Comparison of ENCODE assay signal across 8 cellular contexts in the genomic region with DNA sequence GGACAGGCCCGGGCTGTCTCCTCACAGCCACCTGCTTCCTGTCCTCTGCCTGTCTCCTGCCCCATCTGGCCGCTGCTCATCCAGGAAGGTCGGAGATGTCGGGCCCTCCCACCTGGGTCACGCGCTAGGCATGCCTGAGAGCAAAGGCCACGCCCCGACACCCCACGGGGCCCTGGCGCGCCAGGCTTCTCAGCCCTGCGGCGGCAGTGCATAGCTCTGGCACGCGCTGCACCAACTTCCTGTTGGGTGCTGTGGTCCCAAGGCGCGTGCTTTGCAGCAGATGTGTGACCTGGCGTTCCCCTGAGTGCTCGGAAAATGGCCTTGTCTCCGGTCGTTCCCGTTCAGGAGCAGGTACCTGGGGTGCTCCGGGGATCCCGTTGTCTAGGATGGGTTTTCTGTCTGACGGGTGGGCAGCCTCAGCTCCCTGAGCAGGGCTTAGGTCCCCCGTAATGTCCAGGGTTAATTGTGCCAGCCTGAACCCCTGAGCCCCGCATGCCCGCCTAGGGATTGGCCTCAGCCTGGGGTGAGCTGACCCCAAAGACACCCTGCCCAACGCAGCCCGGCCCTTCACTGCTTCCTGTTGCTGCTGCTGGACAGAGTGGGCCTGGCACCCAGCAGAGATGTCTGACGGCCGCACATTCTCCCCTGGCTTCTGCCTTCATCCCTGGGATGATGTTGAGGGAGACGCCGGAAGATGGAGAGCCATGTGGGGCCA. TPM values are rescaled to one million over a fixed set of nuclear protein-coding genes. Genes with fewer than 3 reads are reported as not detected.
DNase-seq lines count a peak whose midpoint lies in the region; ATAC-seq, FAIRE-seq and TF ChIP-seq lines count a peak whose summit lies in the region.

No MANE protein-coding gene starts in this region.

- WGBS in psoas muscle, 3 donors: 28 to 35% (median 31%) methylated on average over 26 to 34 of the region's 34 CpGs
- WGBS in aorta, 2 donors: 19 to 26% methylated on average over 33 to 34 of the region's 34 CpGs

- DNase-seq in CD4-positive, CD25-positive, alpha-beta regulatory T cell: peak; percentile 90 to 97 (median 90)
- DNase-seq in GM19239 (ENCODE audit: insufficient read length, low spot score) (peak; percentile 81), NOMO-1 (lab: John Stamatoyannopoulos, UW; ENCODE audit: unreplicated experiment in 2 of 2) (peak; percentile 95 to 96), foreskin melanocyte (peak; percentile 83), psoas muscle (peak; percentile 81 to 85), aorta (peak; percentile 87 to 95)
- DNase-seq in activated CD8-positive, alpha-beta memory T cell treated with anti-CD3 and anti-CD28 coated beads, Interleukin-2, amount 50 U/mL, for 4 hours: peak; percentile 93

- FAIRE-seq in GM19239 (lab: Jason Lieb, UNC): peak; percentile 94

- no peaks in the 10 kb centered on the region for H3K9me3 Mint-ChIP-seq in CD4-positive, CD25-positive, alpha-beta regulatory T cell

- peaks cover 20% of the 10 kb centered on the region for H3K36me3 Mint-ChIP-seq in CD4-positive, CD25-positive, alpha-beta regulatory T cell

- H3K27me3 Mint-ChIP-seq in CD4-positive, CD25-positive, alpha-beta regulatory T cell: no peaks in the 10 kb centered on the region

- peak overlapping the region; percentile 92 for H3K4me3 ChIP-seq in CD4-positive, CD25-positive, alpha-beta regulatory T cell (ENCODE audit: low read depth, low read length)
- peak overlapping the region; percentile 4 for H3K4me3 ChIP-seq in psoas muscle
- H3K4me3 ChIP-seq in aorta (ENCODE audit: low read length in 2 of 2): no peak overlapping the region

- peaks cover 20 to 60% (median 42%) of the 10 kb centered on the region in 4 donors for H3K4me1 Mint-ChIP-seq in CD4-positive, CD25-positive, alpha-beta regulatory T cell

- H3K36me3 ChIP-seq in CD4-positive, CD25-positive, alpha-beta regulatory T cell (ENCODE audit: control insufficient read depth, insufficient read depth, low read length): peaks cover 13% of the 10 kb centered on the region
- H3K36me3 ChIP-seq in psoas muscle (ENCODE audit: insufficient read depth in 1 of 2, low read depth in 1 of 2): no peaks in the 10 kb centered on the region
- no peaks in the 10 kb centered on the region for H3K36me3 ChIP-seq in aorta (ENCODE audit: control insufficient read depth in 1 of 2, insufficient read depth in 2 of 2, low read length in 1 of 2)

- peaks cover 61% of the 10 kb centered on the region for H3K4me1 ChIP-seq in CD4-positive, CD25-positive, alpha-beta regulatory T cell (ENCODE audit: control insufficient read depth, insufficient read depth, low read length, poor library complexity, severe bottlenecking)
- no peaks in the 10 kb centered on the region for H3K4me1 ChIP-seq in psoas muscle
- no peaks in the 10 kb centered on the region for H3K4me1 ChIP-seq in aorta (ENCODE audit: control insufficient read depth in 1 of 2, insufficient read depth in 2 of 2, low read length in 2 of 2)

- no peaks in the 10 kb centered on the region for H3K27me3 ChIP-seq in CD4-positive, CD25-positive, alpha-beta regulatory T cell (ENCODE audit: control insufficient read depth, insufficient read depth, low read length)
- peaks cover 0 to 34% (median 5%) of the 10 kb centered on the region in 3 donors for H3K27me3 ChIP-seq in psoas muscle (ENCODE audit: insufficient read depth in 3 of 3, low read length in 2 of 3)
- no peaks in the 10 kb centered on the region for H3K27me3 ChIP-seq in aorta (ENCODE audit: control insufficient read depth in 1 of 2, insufficient read depth in 2 of 2, low read length in 1 of 2)

- intact Hi-C loops in psoas muscle (cut with DNase I) (no loop called here), aorta (cut with DNase I) (no loop called here)

- H3K9me3 ChIP-seq in CD4-positive, CD25-positive, alpha-beta regulatory T cell (ENCODE audit: control insufficient read depth in 2 of 2, low read length in 2 of 2): no peaks in the 10 kb centered on the region
- H3K9me3 ChIP-seq in psoas muscle: no peaks in the 10 kb centered on the region
- H3K9me3 ChIP-seq in aorta (ENCODE audit: control insufficient read depth, low read length): no peaks in the 10 kb centered on the region

- H3K4me3 Mint-ChIP-seq in CD4-positive, CD25-positive, alpha-beta regulatory T cell: peak overlapping the region; percentile 86 to 96 (median 93)

- H3K27ac Mint-ChIP-seq in CD4-positive, CD25-positive, alpha-beta regulatory T cell: peak overlapping the region; percentile 97 to 100 (median 98)

- H3K27ac ChIP-seq in CD4-positive, CD25-positive, alpha-beta regulatory T cell (ENCODE audit: insufficient read depth, low read length, poor library complexity, severe bottlenecking): peak overlapping the region; percentile 92
- H3K27ac ChIP-seq in psoas muscle: no peak overlapping the region
- H3K27ac ChIP-seq in aorta (ENCODE audit: low read depth in 1 of 2, low read length in 2 of 2): no peak overlapping the region

- TF ChIP-seq CTCF in psoas muscle (IDR thresholded peaks at IDR 0.05): no peak

- peak; percentile 87 to 90 for ATAC-seq in CD4-positive, CD25-positive, alpha-beta regulatory T cell (ENCODE audit: low read depth in 2 of 2)
- ATAC-seq in HG03342 (IDR thresholded peaks at IDR 0.05; ENCODE audit: unreplicated experiment) (peak; percentile 85), psoas muscle (peak; percentile 59 to 86 (median 83)), aorta (ENCODE audit: low FRiP score) (peak; percentile 74)

RNA-seq across cellular contexts. Expression of a gene that starts 19.4 kb away (rescaled TPM):
- 244 TPM for total RNA-seq in CD4-positive, CD25-positive, alpha-beta regulatory T cell
- 10 to 100 TPM; 21.2 to 28.6 (median 26.5) TPM for polyA plus RNA-seq in CD4-positive, CD25-positive, alpha-beta regulatory T cell
- total RNA-seq in psoas muscle: 1 to 10 TPM; 2.1 to 8.8 (median 3.6) TPM
- polyA plus RNA-seq in psoas muscle: 1 to 10 TPM in 2 of 3 donors, under 1 TPM in 1; 0.86 to 1.7 (median 1.6) TPM
- 10 to 100 TPM; 17.1 to 36.2 TPM for total RNA-seq in aorta
- 1 to 10 TPM; 5.5 to 6.6 TPM for polyA plus RNA-seq in aorta

RNA-seq across cellular contexts. Expression of a gene that starts 34.0 kb away (rescaled TPM):
- 13.2 TPM for total RNA-seq in CD4-positive, CD25-positive, alpha-beta regulatory T cell
- 1 to 10 TPM in 1 of 4 donors, under 1 TPM in 3; 0.29 to 1.2 (median 0.74) TPM for polyA plus RNA-seq in CD4-positive, CD25-positive, alpha-beta regulatory T cell
- total RNA-seq in psoas muscle: 1 to 10 TPM; 1.6 to 2.8 (median 1.9) TPM
- 1 to 10 TPM; 1.3 to 2.1 (median 1.5) TPM for polyA plus RNA-seq in psoas muscle
- 10 to 100 TPM in 1 of 2 donors, 1 to 10 TPM in 1; 7.8 to 15.1 TPM for total RNA-seq in aorta
- 1 to 10 TPM; 2.4 to 4.8 TPM for polyA plus RNA-seq in aorta

Comparison
In these comparisons a context has a peak if more than half of its experiments do, and no peak if none do; other contexts are left out.
1. H3K4me3 ChIP-seq: peak in CD4-positive, CD25-positive, alpha-beta regulatory T cell (single experiment) and psoas muscle (single experiment); none in aorta (0 of 2).
2. Peak in every context shown above with its lines, with median percentiles within 50 percentile points of each other: ATAC-seq and DNase-seq.